ENCODE assay signal across 8 cellular contexts in the genomic region with DNA sequence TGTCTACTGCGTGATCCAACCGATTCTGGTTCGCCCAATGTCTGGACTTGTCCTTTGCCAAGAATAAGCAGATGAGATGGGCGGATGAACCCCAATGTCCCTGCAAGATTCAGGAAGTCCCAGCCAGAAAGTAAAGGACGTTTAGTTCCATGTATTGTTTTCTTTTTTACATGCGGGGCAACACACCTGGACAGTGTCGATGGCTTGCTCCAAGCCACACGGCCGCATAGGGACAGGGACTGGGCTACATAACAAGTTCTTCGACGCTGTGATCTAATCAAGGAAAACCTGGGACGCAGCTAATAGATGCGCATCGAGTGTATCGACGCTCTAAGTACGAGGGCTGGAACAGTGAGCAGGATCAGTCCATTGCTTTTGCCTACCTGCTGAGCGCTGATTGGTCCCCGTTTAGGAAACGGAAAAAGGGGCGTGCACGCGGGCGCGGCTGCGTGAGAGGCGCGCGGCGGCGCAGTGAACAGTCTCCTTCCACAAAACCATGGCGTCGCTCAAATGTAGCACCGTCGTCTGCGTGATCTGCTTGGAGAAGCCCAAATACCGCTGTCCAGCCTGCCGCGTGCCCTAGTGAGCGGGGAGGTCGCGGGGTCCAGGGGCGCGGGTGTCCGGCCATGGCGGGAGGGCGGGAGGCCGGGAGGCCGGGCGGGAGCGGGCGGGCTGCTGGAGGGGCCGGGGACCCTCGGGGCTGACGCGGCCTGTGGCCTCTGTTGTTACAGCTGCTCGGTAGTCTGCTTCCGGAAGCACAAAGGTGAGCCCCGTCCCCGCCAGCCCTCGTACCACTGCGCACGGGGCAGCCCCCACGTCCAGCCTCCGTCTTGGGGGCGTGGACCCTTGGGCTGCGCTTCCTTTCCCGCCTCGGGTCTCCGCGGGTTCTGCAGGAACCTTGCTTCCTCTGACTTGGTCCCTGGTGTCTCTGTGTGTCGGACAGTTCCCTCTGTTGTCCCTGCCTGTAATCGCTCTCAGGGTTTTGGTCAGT.
DNase-seq lines count a peak whose midpoint lies in the region; ATAC-seq lines count a peak whose summit lies in the region.

A gene (plus strand): TSS at position 478 of the 991 bp plus-strand sequence. CDS start 19 bp downstream, at position 497.

- ATAC-seq in GM18511 (IDR thresholded peaks at IDR 0.05; ENCODE audit: unreplicated experiment) (peak; percentile 88), HG03039 (IDR thresholded peaks at IDR 0.05; ENCODE audit: unreplicated experiment) (peak; percentile 77), GM19023 (IDR thresholded peaks at IDR 0.05; ENCODE audit: unreplicated experiment) (no peak)

- DNase-seq in NCI-H2081 (lab: John Stamatoyannopoulos, UW) (peak; percentile 92 to 98), T-helper 9 cell (peak; percentile 82), astrocyte of the hippocampus (ENCODE audit: low read depth, low spot score) (peak; percentile 97), hippocampal formation (lab: John Stamatoyannopoulos, UW) (peak; percentile 84 to 95), retina (peak; percentile 91)
